1 cellular context compared by ENCODE assay signal in genomic region chr6:21935561-21936028, GRCh38.
TF ChIP-seq lines count a peak whose summit lies in the region.

No MANE protein-coding gene starts in this region.

TF ChIP-seq in endothelial cell of umbilical vein, 7 proteins besides CTCF, POLR2A, EP300 and RAD21:
- TF ChIP-seq EZH2 (IDR thresholded peaks at IDR 0.05; ENCODE audit: borderline replicate concordance, low read depth, low read length, severe bottlenecking) (no peak), JUN (IDR thresholded peaks at IDR 0.05; ENCODE audit: borderline replicate concordance, insufficient read depth, insufficient read length, low read depth) (no peak), FOS (IDR thresholded peaks at IDR 0.05; ENCODE audit: borderline replicate concordance, insufficient read depth, low read length) (no peak), MYC (IDR thresholded peaks at IDR 0.05; ENCODE audit: low read depth, low read length) (no peak), GATA2 (IDR thresholded peaks at IDR 0.05; ENCODE audit: insufficient read depth, insufficient read length, low read depth, low read length) (no peak), POLR2AphosphoS5 (IDR thresholded peaks at IDR 0.05; ENCODE audit: insufficient read depth, low read depth, low read length) (no peak)
- TF ChIP-seq, protein P1, sequence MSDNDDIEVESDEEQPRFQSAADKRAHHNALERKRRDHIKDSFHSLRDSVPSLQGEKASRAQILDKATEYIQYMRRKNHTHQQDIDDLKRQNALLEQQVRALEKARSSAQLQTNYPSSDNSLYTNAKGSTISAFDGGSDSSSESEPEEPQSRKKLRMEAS (IDR thresholded peaks at IDR 0.05; ENCODE audit: insufficient read depth, insufficient read length) = no peak
